Comparison of ENCODE assay signal across 8 cellular contexts in genomic region chr19:926595-927043, GRCh38. TPM values are rescaled to one million over a fixed set of nuclear protein-coding genes. Genes with fewer than 3 reads are reported as not detected.
DNase-seq lines count a peak whose midpoint lies in the region; ATAC-seq, FAIRE-seq and TF ChIP-seq lines count a peak whose summit lies in the region.

No MANE protein-coding gene starts in this region.

- H3K27ac ChIP-seq in 22Rv1 (peak overlapping the region; percentile 80), SJCRH30 (peak overlapping the region; percentile 38; the same call in 1 of the 2 replicates), upper lobe of left lung (peak overlapping the region; percentile 86 to 97 (median 88))
- peak overlapping the region; percentile 53 for H3K27ac ChIP-seq in effector memory CD4-positive, alpha-beta T cell (ENCODE audit: insufficient read depth, low read length, poor library complexity, severe bottlenecking)

- no peaks in the 10 kb centered on the region; the same call in 1 of the 2 replicates for H3K36me3 ChIP-seq in SJCRH30
- H3K36me3 ChIP-seq in effector memory CD4-positive, alpha-beta T cell (ENCODE audit: control insufficient read depth, insufficient read depth, low read length): no peaks in the 10 kb centered on the region
- peaks cover 0 to 18% (median 9%) of the 10 kb centered on the region in 4 donors for H3K36me3 ChIP-seq in upper lobe of left lung

- peaks cover 11% of the 10 kb centered on the region for H3K4me1 ChIP-seq in SJCRH30
- H3K4me1 ChIP-seq in effector memory CD4-positive, alpha-beta T cell (ENCODE audit: control insufficient read depth, insufficient read depth, low read length, poor library complexity, severe bottlenecking): peaks cover 19% of the 10 kb centered on the region
- peaks cover 29% of the 10 kb centered on the region for H3K4me1 ChIP-seq in mononuclear cell (ENCODE audit: insufficient read depth, low read length)
- peaks cover 29 to 43% (median 34%) of the 10 kb centered on the region in 4 donors for H3K4me1 ChIP-seq in upper lobe of left lung

- no peak for TF ChIP-seq POLR2A in upper lobe of left lung (IDR thresholded peaks at IDR 0.05)

- peak overlapping the region; percentile 92 for H3K4me3 ChIP-seq in SJCRH30
- peak overlapping the region; percentile 73 for H3K4me3 ChIP-seq in effector memory CD4-positive, alpha-beta T cell (ENCODE audit: insufficient read depth, low read depth, low read length, poor library complexity, severe bottlenecking)
- peak overlapping the region; percentile 88 for H3K4me3 ChIP-seq in mononuclear cell (ENCODE audit: low read length)
- H3K4me3 ChIP-seq in upper lobe of left lung: peak overlapping the region; percentile 90 to 97 (median 96)

- TF ChIP-seq EP300 in upper lobe of left lung (IDR thresholded peaks at IDR 0.05): no peak

- DNase-seq in GM18507 (ENCODE audit: extremely low spot score, insufficient read length, low read depth) (no peak), SJCRH30 (peak; percentile 41 to 42), upper lobe of left lung (peak; percentile 64 to 92)
- no peak for DNase-seq in effector memory CD4-positive, alpha-beta T cell

- H3K27me3 ChIP-seq in SJCRH30 (no peaks in the 10 kb centered on the region), mononuclear cell (ENCODE audit: insufficient read depth, low read length) (no peaks in the 10 kb centered on the region), upper lobe of left lung (no peaks in the 10 kb centered on the region)
- no peaks in the 10 kb centered on the region for H3K27me3 ChIP-seq in effector memory CD4-positive, alpha-beta T cell (replicated peaks; ENCODE audit: control insufficient read depth, insufficient read depth, low read length, poor library complexity, severe bottlenecking)

- H3K9me3 ChIP-seq in SJCRH30 (replicated peaks) (no peaks in the 10 kb centered on the region), mononuclear cell (ENCODE audit: low read depth, low read length) (no peaks in the 10 kb centered on the region), upper lobe of left lung (no peaks in the 10 kb centered on the region)
- no peaks in the 10 kb centered on the region for H3K9me3 ChIP-seq in effector memory CD4-positive, alpha-beta T cell (ENCODE audit: control insufficient read depth, low read length)

- TF ChIP-seq CTCF in 22Rv1 (IDR thresholded peaks at IDR 0.05) (no peak), upper lobe of left lung (IDR thresholded peaks at IDR 0.05) (no peak)

- peak in 1 of 2 donors; percentile 11 for ATAC-seq in upper lobe of left lung (ENCODE audit: low FRiP score in 2 of 2)
- ATAC-seq in GM21529 (IDR thresholded peaks at IDR 0.05; ENCODE audit: unreplicated experiment): no peak
- no peak for ATAC-seq in GM18502 (IDR thresholded peaks at IDR 0.05; ENCODE audit: poor library complexity, unreplicated experiment)

- WGBS in upper lobe of left lung, 2 donors: 0% methylated on average over 20 to 30 of the region's 35 CpGs

- peak; percentile 75 for FAIRE-seq in GM18507 (lab: Jason Lieb, UNC)

RNA-seq across cellular contexts. Expression of gene ARID3A, which starts 0.8 kb away (rescaled TPM):
- total RNA-seq in SJCRH30 (2014; rRNA removed; shearing (Covaris generic)): 28.7 and 34.8 TPM in 2 replicates
- total RNA-seq in mononuclear cell (8.0 TPM), upper lobe of left lung (10 to 100 TPM in 4 of 6 donors, 1 to 10 TPM in 2; 7.1 to 54.5 (median 19.2) TPM)

RNA-seq across cellular contexts. Expression of gene KISS1R, which starts 9.5 kb away (rescaled TPM):
- 0.08 TPM in 1 of 2 replicates, not detected in the other for total RNA-seq in SJCRH30 (2014; rRNA removed; shearing (Covaris generic))
- total RNA-seq in mononuclear cell (0.10 TPM), upper lobe of left lung (not detected)

RNA-seq across cellular contexts. Expression of gene R3HDM4, which starts 13.6 kb away (rescaled TPM):
- total RNA-seq in SJCRH30 (2014; rRNA removed; shearing (Covaris generic)): 18.3 and 19.8 TPM in 2 replicates
- total RNA-seq in mononuclear cell (134 TPM), upper lobe of left lung (10 to 100 TPM; 39.6 to 71.2 (median 63.3) TPM)

RNA-seq across cellular contexts. Expression of gene RNU6-9, which starts 33.3 kb away (rescaled TPM):
- not detected in 2 replicates for total RNA-seq in SJCRH30 (2014; rRNA removed; shearing (Covaris generic))
- total RNA-seq in mononuclear cell (not detected), upper lobe of left lung (not detected)

RNA-seq across cellular contexts. Expression of gene MED16, which starts 33.6 kb away (rescaled TPM):
- total RNA-seq in SJCRH30 (2014; rRNA removed; shearing (Covaris generic)): 19.6 and 21.3 TPM in 2 replicates
- total RNA-seq in mononuclear cell: 15.2 TPM
- total RNA-seq in upper lobe of left lung: 100 to 1,000 TPM in 2 of 6 donors, 10 to 100 TPM in 4; 33.5 to 110 (median 62.1) TPM

Comparison
In these comparisons a context has a peak if more than half of its experiments do, and no peak if none do; other contexts are left out.
1. H3K27ac ChIP-seq: peak in every context shown above with its lines; median percentile 88 in upper lobe of left lung; 80 in 22Rv1; 53 in effector memory CD4-positive, alpha-beta T cell; 38 in SJCRH30.
2. DNase-seq: peak in SJCRH30 (2 of 2) and upper lobe of left lung (2 of 2); none in GM18507 (single experiment) and effector memory CD4-positive, alpha-beta T cell (0 of 3).
3. Peak in every context shown above with its lines, with median percentiles within 50 percentile points of each other: H3K4me3 ChIP-seq.